In genomic region chr14:101736585-101736984, GRCh38 we compare ENCODE assay signal across 21 cellular contexts.
"Had no signal": no experiment of that assay in that cellular context is flagged by ENCODE, and none has a peak within 500 bp of the region (broad histone marks: within the 10 kb centered on the region; RNA-seq: fewer than 3 reads in every experiment).

No MANE protein-coding gene starts in this region.

- ATAC-seq: foreskin keratinocyte; heart left ventricle; left lobe of liver; mucosa of descending colon; naive thymus-derived CD8-positive, alpha-beta T cell; pancreas; right lobe of liver; stimulated activated naive B cell treated with anti-CD40 and anti-IgM and Interleukin-4, amounts not matched to agents 10 μg/mL and 1 μg/mL and 100 μg/mL, for 72 hours; upper lobe of right lung had no signal

- DNase-seq: caudate nucleus; effector CD8-positive, alpha-beta T cell; foreskin keratinocyte; heart left ventricle; hypothalamus; mammary epithelial cell; mucosa of descending colon; pancreas; right lobe of liver; stimulated activated CD4-positive, alpha-beta T cell treated with anti-CD3 and anti-CD28 coated beads, Interleukin-15, amount 100 ng/mL, for 24 hours; stimulated activated CD4-positive, alpha-beta T cell treated with anti-CD3 and anti-CD28 coated beads, Interleukin-1b, Interleukin-23, amount 100 ng/mL, for 48 hours; stimulated activated CD4-positive, alpha-beta T cell treated with anti-CD3 and anti-CD28 coated beads, Interleukin-4, amount 100 ng/mL, for 24 hours; stimulated activated naive B cell treated with anti-CD40 and anti-IgM and Interleukin-4, amounts not matched to agents 10 μg/mL and 1 μg/mL and 100 μg/mL, for 72 hours; stomach; substantia nigra; upper lobe of right lung had no signal

- H3K27me3 ChIP-seq: breast epithelium, colonic mucosa, foreskin keratinocyte, heart left ventricle, pancreas, right lobe of liver, upper lobe of right lung had no signal

- H3K36me3 ChIP-seq: breast epithelium, colonic mucosa, heart left ventricle, pancreas, right lobe of liver, stomach, upper lobe of right lung had no signal

- H3K27ac ChIP-seq: breast epithelium, colonic mucosa, foreskin keratinocyte, heart left ventricle, pancreas, right lobe of liver, stomach, upper lobe of right lung had no signal

- H3K9me3 ChIP-seq: pancreas, right lobe of liver had no signal

- H3K4me3 ChIP-seq: breast epithelium, colonic mucosa, heart left ventricle, mucosa of descending colon, pancreas, right lobe of liver, stomach, upper lobe of right lung had no signal

- H3K27ac Mint-ChIP-seq: progenitor cell of endocrine pancreas; stimulated activated naive B cell treated with anti-CD40 and anti-IgM and Interleukin-4, amounts not matched to agents 10 μg/mL and 1 μg/mL and 100 μg/mL, for 72 hours had no signal

- H3K4me1 ChIP-seq: breast epithelium, right lobe of liver had no signal

- H3K4me3 Mint-ChIP-seq: naive thymus-derived CD8-positive, alpha-beta T cell; stimulated activated naive B cell treated with anti-CD40 and anti-IgM and Interleukin-4, amounts not matched to agents 10 μg/mL and 1 μg/mL and 100 μg/mL, for 72 hours had no signal
